ENCODE assay signal across 6 cellular contexts in the genomic region with DNA sequence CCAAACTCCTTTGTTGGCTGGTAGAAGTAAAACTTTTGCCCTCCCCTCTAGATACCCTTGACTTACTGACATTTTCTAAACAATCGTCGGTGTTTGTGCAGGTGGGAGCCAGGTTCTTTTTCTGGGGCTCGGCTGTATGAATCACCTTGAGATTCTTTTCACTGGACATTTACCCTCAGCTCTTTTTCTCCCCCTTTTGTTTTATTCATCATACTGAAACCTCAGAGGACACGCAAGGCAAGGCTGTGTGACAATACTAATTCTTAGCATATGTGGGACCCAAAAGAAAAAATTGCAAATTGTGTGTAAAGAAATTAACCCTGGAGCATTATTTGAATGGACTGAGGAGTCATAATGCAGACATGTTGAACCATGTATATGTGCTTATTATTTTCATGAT.
"Had no signal": no experiment of that assay in that cellular context is flagged by ENCODE, and none has a peak within 500 bp of the region (broad histone marks: within the 10 kb centered on the region; RNA-seq: fewer than 3 reads in every experiment).

No MANE protein-coding gene starts in this region.

- ATAC-seq: GM23338, K562 had no signal

- DNase-seq: H9, HCEC 1CT, IMR-90, KG1 had no signal

- H3K4me3 ChIP-seq: GM23338, K562 had no signal
